ENCODE assay signal across 15 cellular contexts in genomic region chr19:32718286-32718685, GRCh38. TPM values are rescaled to one million over a fixed set of nuclear protein-coding genes. Genes with fewer than 3 reads are reported as not detected.
"Had no signal": no experiment of that assay in that cellular context is flagged by ENCODE, and none has a peak within 500 bp of the region (broad histone marks: within the 10 kb centered on the region; RNA-seq: fewer than 3 reads in every experiment).

No MANE protein-coding gene starts in this region.

- H3K27me3 ChIP-seq: gastroesophageal sphincter, ovary, testis had no signal

- DNase-seq: activated CD4-positive, alpha-beta memory T cell treated with anti-CD3 and anti-CD28 coated beads, Interleukin-2, amount 10 ng/mL, durations not matched to agents 7 days and 5 days; activated CD4-positive, alpha-beta T cell treated with anti-CD3 and anti-CD28 coated beads for 36 hours; activated CD8-positive, alpha-beta memory T cell treated with anti-CD3 and anti-CD28 coated beads, Interleukin-2, amount 50 U/mL, for 48 hours; activated naive CD4-positive, alpha-beta T cell; aorta; kidney; left ventricle myocardium superior; mesenchymal stem cell; ovary; stimulated activated CD4-positive, alpha-beta T cell treated with anti-CD3 and anti-CD28 coated beads, Interleukin-15, amount 100 ng/mL, for 24 hours; stimulated activated CD4-positive, alpha-beta T cell treated with anti-CD3 and anti-CD28 coated beads, Interleukin-4, amount 100 ng/mL, for 4 hours; stimulated activated naive CD8-positive, alpha-beta T cell treated with anti-CD3 and anti-CD28 coated beads, Interleukin-15, amount 100 ng/mL, for 72 hours; testis had no signal

- ATAC-seq: activated CD4-positive, alpha-beta T cell treated with anti-CD3 and anti-CD28 coated beads for 36 hours; gastroesophageal sphincter; stimulated activated naive CD8-positive, alpha-beta T cell treated with anti-CD3 and anti-CD28 coated beads, Interleukin-15, amount 100 ng/mL, for 72 hours had no signal

- H3K4me1 ChIP-seq: testis had no signal

- H3K4me3 ChIP-seq: gastroesophageal sphincter, ovary, testis had no signal

- H3K27ac ChIP-seq: gastroesophageal sphincter, ovary, testis had no signal

- H3K36me3 ChIP-seq: ovary had no signal

RNA-seq across cellular contexts. Expression of gene TDRD12, which starts 1.3 kb away (rescaled TPM):
- total RNA-seq: left ventricle myocardium superior had no signal

RNA-seq across cellular contexts. Expression of gene RGS9BP, which starts 42.6 kb away (rescaled TPM):
- total RNA-seq: aorta, neural crest cell had no signal
